In genomic region chr14:104405566-104406226, GRCh38 we compare ENCODE assay signal across 20 cellular contexts.
DNase-seq lines count a peak whose midpoint lies in the region; TF ChIP-seq lines count a peak whose summit lies in the region.
"Had no signal": no experiment of that assay in that cellular context is flagged by ENCODE, and none has a peak within 500 bp of the region (broad histone marks: within the 10 kb centered on the region; RNA-seq: fewer than 3 reads in every experiment).

No MANE protein-coding gene starts in this region.

- peak overlapping the region; percentile 72 for H3K27ac ChIP-seq in VCaP
- H3K27ac ChIP-seq in SJCRH30, result no peak overlapping the region
- H3K27ac ChIP-seq: PC-9 had no signal

- no peaks in the 10 kb centered on the region for H3K36me3 ChIP-seq in SJCRH30
- H3K36me3 ChIP-seq: MG63 had no signal

- H3K4me1 ChIP-seq in SJCRH30, result no peaks in the 10 kb centered on the region

- no peak overlapping the region for H3K4me3 ChIP-seq in SJCRH30
- H3K4me3 ChIP-seq: GM23338, MG63, PC-9 had no signal

- peaks cover 7% of the 10 kb centered on the region; the same call in 1 of the 2 replicates for H3K27me3 ChIP-seq in SJCRH30
- H3K27me3 ChIP-seq: MG63 had no signal

- DNase-seq in activated naive CD4-positive, alpha-beta T cell treated with Interleukin-2 at 50 U/mL for 16 hours, result peak; percentile 0
- no peak for DNase-seq in activated naive CD4-positive, alpha-beta T cell (lab: John Stamatoyannopoulos, UW)
- peak; percentile 7 for DNase-seq in mucosa of gallbladder (ENCODE audit: low spot score)
- DNase-seq in NCI-H128 (lab: John Stamatoyannopoulos, UW; ENCODE audit: unreplicated experiment), result no peak
- DNase-seq in HuH-7.5 (ENCODE audit: low spot score), result no peak
- DNase-seq in SJCRH30, result no peak
- DNase-seq: 8988T, Karpas-422, MG63, NCI-H1417 treated with DMSO at 0.1 percent for 48 hours, NCI-H187, NCI-H2107, NCI-H2227 treated with DMSO at 0.1 percent for 48 hours, NCI-H510A, NCI-H748 treated with DMSO at 0.1 percent for 48 hours, PC-9, RPMI8226, SIG-M5 had no signal

- no peak for TF ChIP-seq CTCF in VCaP (conservative IDR thresholded peaks at IDR 0.05)

- peaks cover 4% of the 10 kb centered on the region for H3K9me3 ChIP-seq in SJCRH30 (replicated peaks)
- H3K9me3 ChIP-seq: MG63 had no signal

Comparison
In these comparisons a context has a peak if more than half of its experiments do, and no peak if none do; other contexts are left out.
1. DNase-seq: peak in activated naive CD4-positive, alpha-beta T cell treated with Interleukin-2 at 50 U/mL for 16 hours (single experiment) and mucosa of gallbladder (single experiment); none in activated naive CD4-positive, alpha-beta T cell (0 of 4), NCI-H128 (single experiment), HuH-7.5 (single experiment) and SJCRH30 (0 of 2).